9 cellular contexts compared by ENCODE assay signal in the genomic region with DNA sequence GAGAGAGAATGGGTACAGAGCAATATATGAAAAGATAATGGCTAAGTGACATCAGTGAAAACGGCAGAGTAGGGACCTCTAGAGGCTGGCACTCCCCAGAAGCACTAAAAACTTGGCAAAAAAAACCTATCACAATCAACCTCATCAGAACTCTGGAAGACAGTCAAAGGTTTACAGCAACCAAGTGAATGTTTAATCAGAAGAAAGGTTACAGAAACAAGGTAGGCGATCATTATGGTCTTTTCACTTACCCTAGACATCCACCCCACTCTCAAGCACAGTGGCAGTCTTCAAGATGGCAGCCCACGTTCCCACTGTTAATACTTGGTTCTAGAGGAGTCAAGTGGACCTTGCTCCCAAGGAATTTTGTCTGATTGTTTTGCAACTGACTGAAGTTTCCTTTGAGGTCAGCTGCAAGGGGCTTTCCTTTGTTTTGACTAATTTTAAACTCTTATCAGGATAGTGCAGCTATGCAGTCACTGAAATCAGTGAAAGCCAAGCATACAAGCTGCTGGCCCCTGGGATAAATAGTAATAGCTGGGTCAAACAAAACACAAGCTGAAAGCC. TPM values are rescaled to one million over a fixed set of nuclear protein-coding genes. Genes with fewer than 3 reads are reported as not detected.
DNase-seq lines count a peak whose midpoint lies in the region; ATAC-seq, FAIRE-seq and TF ChIP-seq lines count a peak whose summit lies in the region.
"Had no signal": no experiment of that assay in that cellular context is flagged by ENCODE, and none has a peak within 500 bp of the region (broad histone marks: within the 10 kb centered on the region; RNA-seq: fewer than 3 reads in every experiment).

No MANE protein-coding gene starts in this region.

- H3K27me3 Mint-ChIP-seq in endothelial cell (ENCODE audit: unreplicated experiment): no peaks in the 10 kb centered on the region

- H3K27ac Mint-ChIP-seq in endothelial cell (ENCODE audit: unreplicated experiment): peak overlapping the region; percentile 92

- H3K4me1 Mint-ChIP-seq in endothelial cell (ENCODE audit: unreplicated experiment): peaks cover 14% of the 10 kb centered on the region

- TF ChIP-seq CTCF in D721Med (IDR thresholded peaks at IDR 0.05; ENCODE audit: insufficient read depth, missing control alignments) (peak; percentile 9), endothelial cell (IDR thresholded peaks at IDR 0.05; ENCODE audit: unreplicated experiment) (no peak)

- ATAC-seq in GM19324 (IDR thresholded peaks at IDR 0.05; ENCODE audit: low FRiP score, unreplicated experiment) (peak; percentile 63), HG03460 (IDR thresholded peaks at IDR 0.05; ENCODE audit: unreplicated experiment) (peak; percentile 58)

- no peak overlapping the region for H3K4me3 Mint-ChIP-seq in endothelial cell (ENCODE audit: unreplicated experiment)

- peaks cover 3% of the 10 kb centered on the region for H3K9me3 Mint-ChIP-seq in endothelial cell (ENCODE audit: unreplicated experiment)

- DNase-seq in D721Med (ENCODE audit: insufficient read length, low spot score): no peak
- DNase-seq in endothelial cell (ENCODE audit: low spot score): peak; percentile 11
- no peak for DNase-seq in stimulated activated CD8-positive, alpha-beta memory T cell treated with anti-CD3 and anti-CD28 coated beads, Interleukin-4, amount 100 ng/mL, for 48 hours
- no peak for DNase-seq in D341Med (ENCODE audit: low spot score)
- DNase-seq in amygdala (lab: John Stamatoyannopoulos, UW): no peak
- DNase-seq in HK-2 (ENCODE audit: unreplicated experiment): no peak
- DNase-seq: NCI-H2081 treated with DMSO at 0.1 percent for 48 hours had no signal

- peaks cover 13% of the 10 kb centered on the region for H3K36me3 Mint-ChIP-seq in endothelial cell (ENCODE audit: low read depth, unreplicated experiment)

- FAIRE-seq in D721Med (lab: Jason Lieb, UNC): peak; percentile 92

RNA-seq across cellular contexts. Expression of a gene that starts 7.2 kb away (rescaled TPM):
- 49.7 TPM for total RNA-seq in endothelial cell (ENCODE audit: unreplicated experiment)
